Comparison of ENCODE assay signal across 13 cellular contexts in genomic region chr11:9858218-9858617, GRCh38.
DNase-seq lines count a peak whose midpoint lies in the region; ATAC-seq and TF ChIP-seq lines count a peak whose summit lies in the region.
"Had no signal": no experiment of that assay in that cellular context is flagged by ENCODE, and none has a peak within 500 bp of the region (broad histone marks: within the 10 kb centered on the region; RNA-seq: fewer than 3 reads in every experiment).

No MANE protein-coding gene starts in this region.

- H3K27ac Mint-ChIP-seq in T-helper 1 cell treated with Interleukin-12 subunit alpha and Interleukin-12 subunit beta and Interleukin-4 antibody, amounts not matched to agents 30 μg/mL and 1 μg/mL, for 36 hours = peak overlapping the region; percentile 22
- H3K27ac Mint-ChIP-seq in activated naive CD8-positive, alpha-beta T cell treated with anti-CD3 and anti-CD28 coated beads, Interleukin-2, amount 50 U/mL, for 24 hours = peak overlapping the region; percentile 90

- no peak overlapping the region for H2AFZ ChIP-seq in osteoblast (ENCODE audit: low read length)

- peaks cover 30% of the 10 kb centered on the region for H3K4me1 Mint-ChIP-seq in T-helper 1 cell treated with Interleukin-12 subunit alpha and Interleukin-12 subunit beta and Interleukin-4 antibody, amounts not matched to agents 30 μg/mL and 1 μg/mL, for 36 hours (ENCODE audit: low read depth)
- H3K4me1 Mint-ChIP-seq in activated naive CD8-positive, alpha-beta T cell treated with anti-CD3 and anti-CD28 coated beads, Interleukin-2, amount 50 U/mL, for 24 hours = peaks cover 44% of the 10 kb centered on the region

- TF ChIP-seq CTCF in osteoblast (IDR thresholded peaks at IDR 0.05; ENCODE audit: extremely low read depth, low read depth, low read length) = no peak

- DNase-seq in T-helper 1 cell (no peak), osteoblast (ENCODE audit: insufficient read length, low spot score, missing footprints) (no peak), NCI-H128 (lab: John Stamatoyannopoulos, UW; ENCODE audit: unreplicated experiment) (no peak), NCI-H1105 (lab: John Stamatoyannopoulos, UW) (no peak)
- no peak for DNase-seq in activated naive CD8-positive, alpha-beta T cell treated with anti-CD3 and anti-CD28 coated beads, Interleukin-2, amount 50 U/mL, for 24 hours
- DNase-seq in stimulated activated CD4-positive, alpha-beta T cell treated with anti-CD3 and anti-CD28 coated beads, Interleukin-2, amount 100 ng/mL, for 24 hours = no peak
- DNase-seq: activated CD4-positive, alpha-beta memory T cell treated with anti-CD3 and anti-CD28 coated beads, Interleukin-2, amount 10 ng/mL, durations not matched to agents 7 days and 5 days; T1000 had no signal

- no peaks in the 10 kb centered on the region for H3K79me2 ChIP-seq in osteoblast (ENCODE audit: insufficient read depth, low read length)

- no peaks in the 10 kb centered on the region for H4K20me1 ChIP-seq in osteoblast (ENCODE audit: insufficient read depth, low read length)

- H3K4me2 ChIP-seq in osteoblast (ENCODE audit: insufficient read depth, low read length) = no peak overlapping the region

- H3K27me3 ChIP-seq in osteoblast (ENCODE audit: insufficient read depth, low read length) = no peaks in the 10 kb centered on the region
- H3K27me3 ChIP-seq: adrenal gland had no signal

- H3K4me1 ChIP-seq in osteoblast (ENCODE audit: insufficient read depth, low read length) = peaks cover 69% of the 10 kb centered on the region

- peak overlapping the region; percentile 18 for H3K27ac ChIP-seq in KOPT-K1 (ENCODE audit: low read depth, low read length, poor library complexity, severe bottlenecking)
- peak overlapping the region; percentile 94 for H3K27ac ChIP-seq in osteoblast (ENCODE audit: low read depth, low read length)
- H3K27ac ChIP-seq: adrenal gland, coronary artery had no signal

- H3K36me3 ChIP-seq in KOPT-K1 (ENCODE audit: insufficient read depth, low read length) (no peaks in the 10 kb centered on the region), osteoblast (ENCODE audit: insufficient read depth, low read length) (no peaks in the 10 kb centered on the region)

- no peaks in the 10 kb centered on the region for H3K36me3 Mint-ChIP-seq in T-helper 1 cell treated with Interleukin-12 subunit alpha and Interleukin-12 subunit beta and Interleukin-4 antibody, amounts not matched to agents 30 μg/mL and 1 μg/mL, for 36 hours (ENCODE audit: low read depth)
- peaks cover 3% of the 10 kb centered on the region for H3K36me3 Mint-ChIP-seq in activated naive CD8-positive, alpha-beta T cell treated with anti-CD3 and anti-CD28 coated beads, Interleukin-2, amount 50 U/mL, for 24 hours (ENCODE audit: low read depth)

- H3K4me3 Mint-ChIP-seq in T-helper 1 cell treated with Interleukin-12 subunit alpha and Interleukin-12 subunit beta and Interleukin-4 antibody, amounts not matched to agents 30 μg/mL and 1 μg/mL, for 36 hours = no peak overlapping the region
- H3K4me3 Mint-ChIP-seq in activated naive CD8-positive, alpha-beta T cell treated with anti-CD3 and anti-CD28 coated beads, Interleukin-2, amount 50 U/mL, for 24 hours = peak overlapping the region; percentile 48
- H3K4me3 Mint-ChIP-seq: activated CD4-positive, alpha-beta memory T cell treated with anti-CD3 and anti-CD28 coated beads, Interleukin-2, amount 10 ng/mL, durations not matched to agents 7 days and 5 days had no signal

- no peaks in the 10 kb centered on the region for H3K27me3 Mint-ChIP-seq in T-helper 1 cell treated with Interleukin-12 subunit alpha and Interleukin-12 subunit beta and Interleukin-4 antibody, amounts not matched to agents 30 μg/mL and 1 μg/mL, for 36 hours (ENCODE audit: low read depth)
- no peaks in the 10 kb centered on the region for H3K27me3 Mint-ChIP-seq in activated naive CD8-positive, alpha-beta T cell treated with anti-CD3 and anti-CD28 coated beads, Interleukin-2, amount 50 U/mL, for 24 hours
- H3K27me3 Mint-ChIP-seq: activated CD4-positive, alpha-beta memory T cell treated with anti-CD3 and anti-CD28 coated beads, Interleukin-2, amount 10 ng/mL, durations not matched to agents 7 days and 5 days had no signal

- ATAC-seq in activated naive CD8-positive, alpha-beta T cell treated with anti-CD3 and anti-CD28 coated beads, Interleukin-2, amount 50 U/mL, for 24 hours = peak; percentile 37

- no peaks in the 10 kb centered on the region for H3K9me3 Mint-ChIP-seq in T-helper 1 cell treated with Interleukin-12 subunit alpha and Interleukin-12 subunit beta and Interleukin-4 antibody, amounts not matched to agents 30 μg/mL and 1 μg/mL, for 36 hours
- no peaks in the 10 kb centered on the region for H3K9me3 Mint-ChIP-seq in activated naive CD8-positive, alpha-beta T cell treated with anti-CD3 and anti-CD28 coated beads, Interleukin-2, amount 50 U/mL, for 24 hours
- H3K9me3 Mint-ChIP-seq: activated CD4-positive, alpha-beta memory T cell treated with anti-CD3 and anti-CD28 coated beads, Interleukin-2, amount 10 ng/mL, durations not matched to agents 7 days and 5 days had no signal

- H3K9me3 ChIP-seq in KOPT-K1 (ENCODE audit: insufficient read depth, low read length, poor library complexity, severe bottlenecking) (no peaks in the 10 kb centered on the region), osteoblast (ENCODE audit: low read depth, low read length) (no peaks in the 10 kb centered on the region)
- H3K9me3 ChIP-seq: adrenal gland had no signal

- no peak overlapping the region for H3K4me3 ChIP-seq in osteoblast (ENCODE audit: insufficient read depth, low read length)
- H3K4me3 ChIP-seq: adrenal gland, coronary artery, skin epidermis had no signal
